Comparison of ENCODE assay signal across 1 cellular context in the genomic region with DNA sequence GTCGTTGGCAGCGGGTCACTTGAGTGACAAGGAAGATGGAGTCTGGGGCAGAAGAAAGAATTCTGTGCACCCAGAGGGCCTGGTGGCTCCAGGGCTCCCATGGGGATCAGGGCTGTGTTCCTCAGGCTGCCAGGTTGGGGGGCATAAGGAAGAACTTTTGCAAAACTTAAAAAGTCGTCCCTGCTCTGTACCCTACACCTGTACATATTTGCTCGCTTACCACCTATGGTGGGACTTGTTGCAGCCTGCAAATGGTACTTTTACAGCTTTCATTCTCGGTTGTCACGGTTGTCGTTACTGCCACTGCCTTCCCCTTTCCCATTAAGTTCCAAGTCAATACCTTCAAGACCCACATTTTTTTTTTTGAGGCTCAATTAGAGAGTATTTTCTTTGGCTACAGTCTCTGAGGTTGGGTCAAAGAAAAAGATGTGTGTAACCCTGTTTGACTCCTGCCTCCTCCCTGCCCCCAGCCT.
TF ChIP-seq lines count a peak whose summit lies in the region.

No MANE protein-coding gene starts in this region.

TF ChIP-seq in neural cell, 6 proteins besides CTCF, POLR2A, EP300 and RAD21:
- TF ChIP-seq, protein P1, sequence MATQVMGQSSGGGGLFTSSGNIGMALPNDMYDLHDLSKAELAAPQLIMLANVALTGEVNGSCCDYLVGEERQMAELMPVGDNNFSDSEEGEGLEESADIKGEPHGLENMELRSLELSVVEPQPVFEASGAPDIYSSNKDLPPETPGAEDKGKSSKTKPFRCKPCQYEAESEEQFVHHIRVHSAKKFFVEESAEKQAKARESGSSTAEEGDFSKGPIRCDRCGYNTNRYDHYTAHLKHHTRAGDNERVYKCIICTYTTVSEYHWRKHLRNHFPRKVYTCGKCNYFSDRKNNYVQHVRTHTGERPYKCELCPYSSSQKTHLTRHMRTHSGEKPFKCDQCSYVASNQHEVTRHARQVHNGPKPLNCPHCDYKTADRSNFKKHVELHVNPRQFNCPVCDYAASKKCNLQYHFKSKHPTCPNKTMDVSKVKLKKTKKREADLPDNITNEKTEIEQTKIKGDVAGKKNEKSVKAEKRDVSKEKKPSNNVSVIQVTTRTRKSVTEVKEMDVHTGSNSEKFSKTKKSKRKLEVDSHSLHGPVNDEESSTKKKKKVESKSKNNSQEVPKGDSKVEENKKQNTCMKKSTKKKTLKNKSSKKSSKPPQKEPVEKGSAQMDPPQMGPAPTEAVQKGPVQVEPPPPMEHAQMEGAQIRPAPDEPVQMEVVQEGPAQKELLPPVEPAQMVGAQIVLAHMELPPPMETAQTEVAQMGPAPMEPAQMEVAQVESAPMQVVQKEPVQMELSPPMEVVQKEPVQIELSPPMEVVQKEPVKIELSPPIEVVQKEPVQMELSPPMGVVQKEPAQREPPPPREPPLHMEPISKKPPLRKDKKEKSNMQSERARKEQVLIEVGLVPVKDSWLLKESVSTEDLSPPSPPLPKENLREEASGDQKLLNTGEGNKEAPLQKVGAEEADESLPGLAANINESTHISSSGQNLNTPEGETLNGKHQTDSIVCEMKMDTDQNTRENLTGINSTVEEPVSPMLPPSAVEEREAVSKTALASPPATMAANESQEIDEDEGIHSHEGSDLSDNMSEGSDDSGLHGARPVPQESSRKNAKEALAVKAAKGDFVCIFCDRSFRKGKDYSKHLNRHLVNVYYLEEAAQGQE (IDR thresholded peaks at IDR 0.05; ENCODE audit: borderline replicate concordance): no peak
- TF ChIP-seq EZH2 (IDR thresholded peaks at IDR 0.05; ENCODE audit: borderline replicate concordance, insufficient read depth, low read length, poor library complexity, severe bottlenecking) (no peak), TAF1 (IDR thresholded peaks at IDR 0.05; ENCODE audit: low read depth) (no peak), SMC3 (conservative IDR thresholded peaks at IDR 0.05; ENCODE audit: poor library complexity) (no peak), POLR2AphosphoS5 (IDR thresholded peaks at IDR 0.05) (no peak), MXI1 (conservative IDR thresholded peaks at IDR 0.05; ENCODE audit: poor library complexity, severe bottlenecking) (no peak)
